Comparison of ENCODE assay signal across 24 cellular contexts in genomic region chr6:44228836-44229235, GRCh38. TPM values are rescaled to one million over a fixed set of nuclear protein-coding genes. Genes with fewer than 3 reads are reported as not detected.
DNase-seq lines count a peak whose midpoint lies in the region; ATAC-seq, FAIRE-seq and TF ChIP-seq lines count a peak whose summit lies in the region.
"Had no signal": no experiment of that assay in that cellular context is flagged by ENCODE, and none has a peak within 500 bp of the region (broad histone marks: within the 10 kb centered on the region; RNA-seq: fewer than 3 reads in every experiment).

No MANE protein-coding gene starts in this region.

- POLR2A ChIA-PET in WTC11 (lab: Charles Lee): no interaction called here
- POLR2A ChIA-PET in HepG2 (lab: Yijun Ruan, JAX): interaction anchor here (1.5 kb wide), 1 partner anchor 18 kb away, joined by 5 read pairs; the partner anchor contains the start of gene HSP90AB1

- ATAC-seq in WTC11 (no peak), HepG2 (no peak)
- ATAC-seq: foreskin keratinocyte had no signal

- H3K27ac Mint-ChIP-seq in WTC11: peak overlapping the region; percentile 36; the same call in 1 of the 2 replicates
- H3K27ac Mint-ChIP-seq: CD4-positive, CD25-positive, alpha-beta regulatory T cell had no signal

- no peak for FAIRE-seq in HepG2 (lab: Jason Lieb, UNC)
- FAIRE-seq: islet of Langerhans had no signal

- H3K4me2 ChIP-seq in HepG2 (ENCODE audit: low read depth, low read length): no peak overlapping the region
- H3K4me2 ChIP-seq: SK-N-SH had no signal

- no peaks in the 10 kb centered on the region for H3K27me3 Mint-ChIP-seq in WTC11 (ENCODE audit: low read depth)
- H3K27me3 Mint-ChIP-seq: CD4-positive, CD25-positive, alpha-beta regulatory T cell had no signal

- H3K27ac ChIP-seq in HepG2 (ENCODE audit: extremely low read length, insufficient read depth, low read length): peak overlapping the region; percentile 36
- peak overlapping the region; percentile 94 for H3K27ac ChIP-seq in skeletal muscle tissue (ENCODE audit: low read depth, low read length)
- H3K27ac ChIP-seq: foreskin keratinocyte had no signal

- intact Hi-C loops in HepG2 (cut with micrococcal nuclease; ENCODE audit: unreplicated experiment): no loop called here

- H4K20me1 ChIP-seq in HepG2 (ENCODE audit: insufficient read depth, low read length): no peaks in the 10 kb centered on the region

- TF ChIP-seq EP300 in HepG2 (IDR thresholded peaks at IDR 0.05; ENCODE audit: low read depth in 2 of 2, low read length in 2 of 2) (no peak), HepG2 (CRISPR knock-in tag; IDR thresholded peaks at IDR 0.05; ENCODE audit: borderline replicate concordance) (no peak)

- DNase-seq in GM10266 (ENCODE audit: extremely low spot score): peak; percentile 4
- no peak for DNase-seq in WTC11 (ENCODE audit: low spot score)
- no peak for DNase-seq in HepG2 (ENCODE audit: low spot score)
- no peak for DNase-seq in SHP77 (lab: John Stamatoyannopoulos, UW)
- no peak for DNase-seq in activated naive CD4-positive, alpha-beta T cell (lab: John Stamatoyannopoulos, UW)
- DNase-seq in hippocampal formation (lab: John Stamatoyannopoulos, UW): no peak
- DNase-seq: activated effector memory CD4-positive, alpha-beta T cell treated with anti-CD3 and anti-CD28 coated beads, Interleukin-2, amount 50 U/mL, for 16 hours; activated T-cell treated with anti-CD3 and anti-CD28 coated beads for 4 hours; amniotic stem cell; caudate nucleus; CD4-positive, CD25-positive, alpha-beta regulatory T cell; DMS 273 treated with DMSO at 0.1 percent for 48 hours; foreskin keratinocyte; KBM-7; NCI-H146; NCI-H526 treated with DMSO at 0.1 percent for 48 hours; nucleus accumbens; SK-N-SH; substantia nigra; T-helper 2 cell had no signal

- H3K27me3 ChIP-seq in HepG2 (ENCODE audit: control insufficient read depth in 1 of 2, insufficient read depth in 2 of 2, low read length in 2 of 2) (no peaks in the 10 kb centered on the region), skeletal muscle tissue (ENCODE audit: control insufficient read depth in 3 of 3, insufficient read depth in 3 of 3, low read length in 3 of 3) (no peaks in the 10 kb centered on the region)
- H3K27me3 ChIP-seq: foreskin keratinocyte had no signal

- H3K79me2 ChIP-seq in HepG2 (ENCODE audit: insufficient read depth, low read length): peaks cover 17% of the 10 kb centered on the region

- no peak for TF ChIP-seq RAD21 in HepG2 (CRISPR knock-in tag; IDR thresholded peaks at IDR 0.05)

- in situ Hi-C loops in HepG2 (cut with HindIII; ENCODE audit: extremely low pct_ligation_motif_present, low pct_unique_long_range_greater_than_20kb): no loop called here

- H3K4me3 Mint-ChIP-seq in WTC11: no peak overlapping the region
- H3K4me3 Mint-ChIP-seq: CD4-positive, CD25-positive, alpha-beta regulatory T cell had no signal

- no peak for TF ChIP-seq POLR2A in HepG2 (IDR thresholded peaks at IDR 0.05; ENCODE audit: insufficient read depth in 1 of 2, low read depth in 2 of 2, low read length in 2 of 2)

- 66% methylated on average over 5 of the region's 5 CpGs for WGBS in HepG2 (ENCODE audit: low lambda C conversion rate)

- H3K9me3 ChIP-seq in HepG2 (ENCODE audit: low read length) (no peaks in the 10 kb centered on the region), skeletal muscle tissue (ENCODE audit: control insufficient read depth in 3 of 3, low read length in 3 of 3) (no peaks in the 10 kb centered on the region)
- H3K9me3 ChIP-seq: SK-N-SH had no signal

- H3K4me3 ChIP-seq in HepG2 (replicated peaks in 1 of 3; ENCODE audit: insufficient read depth in 1 of 3, low read depth in 2 of 3, low read length in 3 of 3): no peak overlapping the region
- H3K4me3 ChIP-seq in skeletal muscle tissue (ENCODE audit: low read length in 3 of 3): peak overlapping the region; percentile 69 to 89 (median 78)
- H3K4me3 ChIP-seq: lung had no signal

- H3K36me3 Mint-ChIP-seq in WTC11: peaks cover 48% of the 10 kb centered on the region
- H3K36me3 Mint-ChIP-seq: CD4-positive, CD25-positive, alpha-beta regulatory T cell had no signal

- peaks cover 53% of the 10 kb centered on the region for H3K4me1 ChIP-seq in HepG2 (ENCODE audit: insufficient read depth, low read length)
- H3K4me1 ChIP-seq in skeletal muscle tissue (ENCODE audit: control insufficient read depth in 3 of 3, insufficient read depth in 3 of 3, low read length in 3 of 3): peaks cover 75 to 97% (median 91%) of the 10 kb centered on the region in 3 donors

- no peaks in the 10 kb centered on the region for H3K9me3 Mint-ChIP-seq in WTC11
- H3K9me3 Mint-ChIP-seq: CD4-positive, CD25-positive, alpha-beta regulatory T cell had no signal

- no peak for TF ChIP-seq CTCF in GM10266 (IDR thresholded peaks at IDR 0.05; ENCODE audit: control insufficient read depth, insufficient read depth, low read depth, missing control alignments)
- no peak for TF ChIP-seq CTCF in WTC11 (IDR thresholded peaks at IDR 0.05)
- TF ChIP-seq CTCF in HepG2 (CRISPR knock-in tag; IDR thresholded peaks at IDR 0.05): no peak

- no peak overlapping the region for H2AFZ ChIP-seq in HepG2 (ENCODE audit: low read length)

- peaks cover 38% of the 10 kb centered on the region for H3K4me1 Mint-ChIP-seq in WTC11

- peaks cover 11 to 24% of the 10 kb centered on the region in 2 experiments for H3K36me3 ChIP-seq in HepG2 (replicated peaks in 1 of 2; ENCODE audit: control insufficient read depth in 1 of 2, insufficient read depth in 2 of 2, low read length in 2 of 2)
- peaks cover 33 to 46% (median 40%) of the 10 kb centered on the region in 3 donors for H3K36me3 ChIP-seq in skeletal muscle tissue (ENCODE audit: control insufficient read depth in 3 of 3, insufficient read depth in 3 of 3, low read length in 3 of 3)

- BruUV-seq in HepG2 (replicated peaks; lab: Mats Ljungman, UMichigan): no TSS peak

- H3K9ac ChIP-seq in HepG2 (ENCODE audit: insufficient read depth, low read depth, low read length) (no peak overlapping the region), skeletal muscle tissue (ENCODE audit: low read depth in 1 of 3, low read length in 3 of 3) (peak overlapping the region; percentile 92 to 99 (median 92))
- H3K9ac ChIP-seq: SK-N-SH had no signal

- CTCF ChIA-PET in WTC11 (lab: Charles Lee) (interaction anchor here (10.7 kb wide), 1 partner anchor 7 kb away, joined by 174 read pairs; no protein-coding TSS in a partner anchor), HepG2 (lab: Yijun Ruan, JAX; ENCODE audit: low intra/inter-chr PET ratio, low total read pairs) (no interaction called here)

RNA-seq across cellular contexts. Expression of gene SLC29A1, which starts 5.4 kb away (rescaled TPM):
- total RNA-seq in WTC11 (2021) (131 to 139 TPM (median 132 TPM) in 3 replicates), HepG2 (2016; rRNA removed; fragmentation: Illumina TruSeq; extraction: Trizol) (23.1 and 43.2 TPM in 2 replicates), skeletal muscle tissue (14.6 TPM)
- total RNA-seq in HepG2 (2016; cell fraction: cytosol; rRNA removed; fragmentation: Illumina TruSeq; extraction: Trizol; ENCODE audit: low read depth): 19.7 and 24.6 TPM in 2 replicates
- 22.9 and 41.9 TPM in 2 replicates for total RNA-seq in HepG2 (2016; cell fraction: insoluble cytoplasmic fraction; rRNA removed; fragmentation: Illumina TruSeq; extraction: Trizol)
- 37.5 and 40.9 TPM in 2 replicates for total RNA-seq in HepG2 (2016; cell fraction: membrane; rRNA removed; fragmentation: Illumina TruSeq; extraction: Trizol)
- total RNA-seq in HepG2 (2016; cell fraction: nucleus; rRNA removed; fragmentation: Illumina TruSeq; extraction: Trizol): 42.6 and 53.1 TPM in 2 replicates
- 95.5 and 106 TPM in 2 replicates for polyA plus RNA-seq in HepG2 (2011; rRNA removed)
- polyA plus RNA-seq in HepG2 (2011; cell fraction: cytosol; rRNA removed): 92.8 and 113 TPM in 2 replicates
- polyA plus RNA-seq in HepG2 (2011; cell fraction: nucleus; rRNA removed): 132 and 138 TPM in 2 replicates
- 38.8 and 43.9 TPM in 2 replicates for polyA plus RNA-seq in HepG2 (2012)
- polyA plus RNA-seq in HepG2 (2016; cell fraction: cytosol; fragmentation: Illumina TruSeq; extraction: Trizol; ENCODE audit: low read depth): 32.1 and 36.6 TPM in 2 replicates
- 35.2 and 35.6 TPM in 2 replicates for polyA plus RNA-seq in HepG2 (2016; cell fraction: insoluble cytoplasmic fraction; fragmentation: Illumina TruSeq; extraction: Trizol; ENCODE audit: low read depth)
- polyA plus RNA-seq in HepG2 (2016; cell fraction: membrane; fragmentation: Illumina TruSeq; extraction: Trizol; ENCODE audit: low read depth): 48.6 and 49.6 TPM in 2 replicates
- 82.7 and 90.9 TPM in 2 replicates for polyA plus RNA-seq in HepG2 (2016; cell fraction: nucleus; fragmentation: Illumina TruSeq; extraction: Trizol; ENCODE audit: insufficient read depth, low read depth)
- 236 and 248 TPM in 2 replicates for polyA minus RNA-seq in HepG2 (2011; rRNA and poly(A)+ RNA removed; ENCODE audit: low replicate concordance)
- polyA minus RNA-seq in HepG2 (2011; cell fraction: cytosol; rRNA and poly(A)+ RNA removed): 35.4 and 40.0 TPM in 2 replicates
- 37.0 and 39.3 TPM in 2 replicates for polyA minus RNA-seq in HepG2 (2011; cell fraction: nucleus; rRNA and poly(A)+ RNA removed)

RNA-seq across cellular contexts. Expression of gene MYMX, which starts 12.1 kb away (rescaled TPM):
- total RNA-seq in WTC11 (2021) (3.9 to 7.5 TPM (median 6.4 TPM) in 3 replicates), HepG2 (2016; rRNA removed; fragmentation: Illumina TruSeq; extraction: Trizol) (not detected in 2 replicates), skeletal muscle tissue (7.3 TPM)
- not detected in 2 replicates for total RNA-seq in HepG2 (2016; cell fraction: cytosol; rRNA removed; fragmentation: Illumina TruSeq; extraction: Trizol; ENCODE audit: low read depth)
- total RNA-seq in HepG2 (2016; cell fraction: insoluble cytoplasmic fraction; rRNA removed; fragmentation: Illumina TruSeq; extraction: Trizol): not detected in 2 replicates
- not detected in 2 replicates for total RNA-seq in HepG2 (2016; cell fraction: membrane; rRNA removed; fragmentation: Illumina TruSeq; extraction: Trizol)
- total RNA-seq in HepG2 (2016; cell fraction: nucleus; rRNA removed; fragmentation: Illumina TruSeq; extraction: Trizol): not detected in 2 replicates
- 0.14 TPM in 1 of 2 replicates, not detected in the other for polyA plus RNA-seq in HepG2 (2011; rRNA removed)
- 0.09 TPM in 1 of 2 replicates, not detected in the other for polyA plus RNA-seq in HepG2 (2011; cell fraction: cytosol; rRNA removed)
- 0.24 TPM in 1 of 2 replicates, not detected in the other for polyA plus RNA-seq in HepG2 (2011; cell fraction: nucleus; rRNA removed)
- polyA plus RNA-seq in HepG2 (2012): not detected in 2 replicates
- not detected in 2 replicates for polyA plus RNA-seq in HepG2 (2016; cell fraction: cytosol; fragmentation: Illumina TruSeq; extraction: Trizol; ENCODE audit: low read depth)
- polyA plus RNA-seq in HepG2 (2016; cell fraction: insoluble cytoplasmic fraction; fragmentation: Illumina TruSeq; extraction: Trizol; ENCODE audit: low read depth): not detected in 2 replicates
- not detected in 2 replicates for polyA plus RNA-seq in HepG2 (2016; cell fraction: membrane; fragmentation: Illumina TruSeq; extraction: Trizol; ENCODE audit: low read depth)
- polyA plus RNA-seq in HepG2 (2016; cell fraction: nucleus; fragmentation: Illumina TruSeq; extraction: Trizol; ENCODE audit: insufficient read depth, low read depth): not detected in 2 replicates
- not detected in 2 replicates for polyA minus RNA-seq in HepG2 (2011; rRNA and poly(A)+ RNA removed; ENCODE audit: low replicate concordance)
- not detected in 2 replicates for polyA minus RNA-seq in HepG2 (2011; cell fraction: cytosol; rRNA and poly(A)+ RNA removed)
- polyA minus RNA-seq in HepG2 (2011; cell fraction: nucleus; rRNA and poly(A)+ RNA removed): not detected in 2 replicates
- total RNA-seq: CD4-positive, CD25-positive, alpha-beta regulatory T cell; foreskin keratinocyte; HT-29; lung had no signal
- polyA plus RNA-seq: CD4-positive, CD25-positive, alpha-beta regulatory T cell; foreskin keratinocyte; SK-N-SH had no signal

RNA-seq across cellular contexts. Expression of gene HSP90AB1, which starts 18.1 kb away (rescaled TPM):
- total RNA-seq in WTC11 (2021): 2,159 to 2,172 TPM (median 2,171 TPM) in 3 replicates
- 1,472 and 2,212 TPM in 2 replicates for total RNA-seq in HepG2 (2016; rRNA removed; fragmentation: Illumina TruSeq; extraction: Trizol)
- total RNA-seq in HepG2 (2016; cell fraction: cytosol; rRNA removed; fragmentation: Illumina TruSeq; extraction: Trizol; ENCODE audit: low read depth): 123 and 155 TPM in 2 replicates
- total RNA-seq in HepG2 (2016; cell fraction: insoluble cytoplasmic fraction; rRNA removed; fragmentation: Illumina TruSeq; extraction: Trizol): 1,508 and 1,964 TPM in 2 replicates
- 383 and 490 TPM in 2 replicates for total RNA-seq in HepG2 (2016; cell fraction: membrane; rRNA removed; fragmentation: Illumina TruSeq; extraction: Trizol)
- 1,014 and 1,081 TPM in 2 replicates for total RNA-seq in HepG2 (2016; cell fraction: nucleus; rRNA removed; fragmentation: Illumina TruSeq; extraction: Trizol)
- 1,076 and 1,325 TPM in 2 replicates for polyA plus RNA-seq in HepG2 (2011; rRNA removed)
- polyA plus RNA-seq in HepG2 (2011; cell fraction: cytosol; rRNA removed): 1,072 and 1,224 TPM in 2 replicates
- 279 and 406 TPM in 2 replicates for polyA plus RNA-seq in HepG2 (2011; cell fraction: nucleus; rRNA removed)
- polyA plus RNA-seq in HepG2 (2012): 1,683 and 1,883 TPM in 2 replicates
- 155 and 188 TPM in 2 replicates for polyA plus RNA-seq in HepG2 (2016; cell fraction: cytosol; fragmentation: Illumina TruSeq; extraction: Trizol; ENCODE audit: low read depth)
- polyA plus RNA-seq in HepG2 (2016; cell fraction: insoluble cytoplasmic fraction; fragmentation: Illumina TruSeq; extraction: Trizol; ENCODE audit: low read depth): 2,023 and 2,380 TPM in 2 replicates
- polyA plus RNA-seq in HepG2 (2016; cell fraction: membrane; fragmentation: Illumina TruSeq; extraction: Trizol; ENCODE audit: low read depth): 336 and 456 TPM in 2 replicates
- polyA plus RNA-seq in HepG2 (2016; cell fraction: nucleus; fragmentation: Illumina TruSeq; extraction: Trizol; ENCODE audit: insufficient read depth, low read depth): 1,245 and 1,272 TPM in 2 replicates
- 1,001 and 1,123 TPM in 2 replicates for polyA minus RNA-seq in HepG2 (2011; rRNA and poly(A)+ RNA removed; ENCODE audit: low replicate concordance)
- polyA minus RNA-seq in HepG2 (2011; cell fraction: cytosol; rRNA and poly(A)+ RNA removed): 1,091 and 1,101 TPM in 2 replicates
- 271 and 440 TPM in 2 replicates for polyA minus RNA-seq in HepG2 (2011; cell fraction: nucleus; rRNA and poly(A)+ RNA removed)
- 474 TPM for total RNA-seq in skeletal muscle tissue

RNA-seq across cellular contexts. Expression of gene SLC35B2, which starts 28.5 kb away (rescaled TPM):
- total RNA-seq in WTC11 (2021): 28.9 to 36.7 TPM (median 30.8 TPM) in 3 replicates
- total RNA-seq in HepG2 (2016; rRNA removed; fragmentation: Illumina TruSeq; extraction: Trizol): 34.9 and 61.1 TPM in 2 replicates
- 21.2 and 24.1 TPM in 2 replicates for total RNA-seq in HepG2 (2016; cell fraction: cytosol; rRNA removed; fragmentation: Illumina TruSeq; extraction: Trizol; ENCODE audit: low read depth)
- 35.1 and 62.8 TPM in 2 replicates for total RNA-seq in HepG2 (2016; cell fraction: insoluble cytoplasmic fraction; rRNA removed; fragmentation: Illumina TruSeq; extraction: Trizol)
- total RNA-seq in HepG2 (2016; cell fraction: membrane; rRNA removed; fragmentation: Illumina TruSeq; extraction: Trizol): 44.9 and 53.8 TPM in 2 replicates
- total RNA-seq in HepG2 (2016; cell fraction: nucleus; rRNA removed; fragmentation: Illumina TruSeq; extraction: Trizol): 56.1 and 63.9 TPM in 2 replicates
- 148 and 168 TPM in 2 replicates for polyA plus RNA-seq in HepG2 (2011; rRNA removed)
- polyA plus RNA-seq in HepG2 (2011; cell fraction: cytosol; rRNA removed): 139 and 176 TPM in 2 replicates
- 99.4 and 112 TPM in 2 replicates for polyA plus RNA-seq in HepG2 (2011; cell fraction: nucleus; rRNA removed)
- 54.8 and 61.1 TPM in 2 replicates for polyA plus RNA-seq in HepG2 (2012)
- 26.8 and 34.1 TPM in 2 replicates for polyA plus RNA-seq in HepG2 (2016; cell fraction: cytosol; fragmentation: Illumina TruSeq; extraction: Trizol; ENCODE audit: low read depth)
- 41.4 and 43.9 TPM in 2 replicates for polyA plus RNA-seq in HepG2 (2016; cell fraction: insoluble cytoplasmic fraction; fragmentation: Illumina TruSeq; extraction: Trizol; ENCODE audit: low read depth)
- polyA plus RNA-seq in HepG2 (2016; cell fraction: membrane; fragmentation: Illumina TruSeq; extraction: Trizol; ENCODE audit: low read depth): 45.2 and 53.5 TPM in 2 replicates
- 95.9 and 97.5 TPM in 2 replicates for polyA plus RNA-seq in HepG2 (2016; cell fraction: nucleus; fragmentation: Illumina TruSeq; extraction: Trizol; ENCODE audit: insufficient read depth, low read depth)
- 148 and 221 TPM in 2 replicates for polyA minus RNA-seq in HepG2 (2011; rRNA and poly(A)+ RNA removed; ENCODE audit: low replicate concordance)
- 47.0 and 47.4 TPM in 2 replicates for polyA minus RNA-seq in HepG2 (2011; cell fraction: cytosol; rRNA and poly(A)+ RNA removed)
- polyA minus RNA-seq in HepG2 (2011; cell fraction: nucleus; rRNA and poly(A)+ RNA removed): 26.1 and 26.9 TPM in 2 replicates
- 26.1 TPM for total RNA-seq in skeletal muscle tissue

RNA-seq across cellular contexts. Expression of gene NFKBIE, which starts 36.5 kb away (rescaled TPM):
- total RNA-seq in WTC11 (2021): 8.3 to 10.4 TPM (median 10.3 TPM) in 3 replicates
- 14.5 and 15.0 TPM in 2 replicates for total RNA-seq in HepG2 (2016; rRNA removed; fragmentation: Illumina TruSeq; extraction: Trizol)
- total RNA-seq in HepG2 (2016; cell fraction: cytosol; rRNA removed; fragmentation: Illumina TruSeq; extraction: Trizol; ENCODE audit: low read depth): 5.3 and 5.4 TPM in 2 replicates
- 15.7 and 16.3 TPM in 2 replicates for total RNA-seq in HepG2 (2016; cell fraction: insoluble cytoplasmic fraction; rRNA removed; fragmentation: Illumina TruSeq; extraction: Trizol)
- total RNA-seq in HepG2 (2016; cell fraction: membrane; rRNA removed; fragmentation: Illumina TruSeq; extraction: Trizol): 10.7 and 10.8 TPM in 2 replicates
- total RNA-seq in HepG2 (2016; cell fraction: nucleus; rRNA removed; fragmentation: Illumina TruSeq; extraction: Trizol): 8.5 and 11.8 TPM in 2 replicates
- 6.7 and 8.5 TPM in 2 replicates for polyA plus RNA-seq in HepG2 (2011; rRNA removed)
- polyA plus RNA-seq in HepG2 (2011; cell fraction: cytosol; rRNA removed): 7.7 and 9.3 TPM in 2 replicates
- polyA plus RNA-seq in HepG2 (2011; cell fraction: nucleus; rRNA removed): 11.7 and 15.6 TPM in 2 replicates
- 7.1 TPM in 2 replicates for polyA plus RNA-seq in HepG2 (2012)
- 3.3 and 4.0 TPM in 2 replicates for polyA plus RNA-seq in HepG2 (2016; cell fraction: cytosol; fragmentation: Illumina TruSeq; extraction: Trizol; ENCODE audit: low read depth)
- polyA plus RNA-seq in HepG2 (2016; cell fraction: insoluble cytoplasmic fraction; fragmentation: Illumina TruSeq; extraction: Trizol; ENCODE audit: low read depth): 14.6 and 14.8 TPM in 2 replicates
- 5.7 and 7.3 TPM in 2 replicates for polyA plus RNA-seq in HepG2 (2016; cell fraction: membrane; fragmentation: Illumina TruSeq; extraction: Trizol; ENCODE audit: low read depth)
- polyA plus RNA-seq in HepG2 (2016; cell fraction: nucleus; fragmentation: Illumina TruSeq; extraction: Trizol; ENCODE audit: insufficient read depth, low read depth): 14.2 and 16.3 TPM in 2 replicates
- 3.3 and 10.9 TPM in 2 replicates for polyA minus RNA-seq in HepG2 (2011; rRNA and poly(A)+ RNA removed; ENCODE audit: low replicate concordance)
- 4.6 and 6.2 TPM in 2 replicates for polyA minus RNA-seq in HepG2 (2011; cell fraction: cytosol; rRNA and poly(A)+ RNA removed)
- polyA minus RNA-seq in HepG2 (2011; cell fraction: nucleus; rRNA and poly(A)+ RNA removed): 4.5 and 8.3 TPM in 2 replicates
- 6.3 TPM for total RNA-seq in skeletal muscle tissue

Comparison
In these comparisons a context has a peak if more than half of its experiments do, and no peak if none do; other contexts are left out.
1. H3K4me3 ChIP-seq: peak in skeletal muscle tissue (3 of 3); none in HepG2 (0 of 3).